ENCODE assay signal across 13 cellular contexts in genomic region chr11:86255896-86256295, GRCh38.
A peak's percentile ranks its signal among the peaks of the same experiment; 100 is the strongest.
DNase-seq lines count a peak whose midpoint lies in the region; ATAC-seq lines count a peak whose summit lies in the region.
"Had no signal": no experiment of that assay in that cellular context is flagged by ENCODE, and none has a peak within 500 bp of the region (broad histone marks: within the 10 kb centered on the region; RNA-seq: fewer than 3 reads in every experiment).

No MANE protein-coding gene starts in this region.

- ATAC-seq in GM18498 (IDR thresholded peaks at IDR 0.05; ENCODE audit: unreplicated experiment) (peak; percentile 84), GM19324 (IDR thresholded peaks at IDR 0.05; ENCODE audit: low FRiP score, unreplicated experiment) (peak; percentile 77), HG02642 (IDR thresholded peaks at IDR 0.05; ENCODE audit: poor library complexity, unreplicated experiment) (peak; percentile 91), HG03457 (IDR thresholded peaks at IDR 0.05; ENCODE audit: unreplicated experiment) (peak; percentile 61)

- DNase-seq in cortex of kidney (lab: John Stamatoyannopoulos, UW) (no peak), C1 segment of cervical spinal cord (lab: John Stamatoyannopoulos, UW) (no peak)
- no peak for DNase-seq in stimulated activated CD4-positive, alpha-beta T cell treated with anti-CD3 and anti-CD28 coated beads, Interleukin-12 subunit alpha, Interleukin-12 subunit beta, amount 100 ng/mL, for 4 hours
- no peak for DNase-seq in activated effector memory CD4-positive, alpha-beta T cell treated with Interleukin-2 at 50 U/mL for 16 hours
- DNase-seq: activated CD4-positive, alpha-beta T cell treated with anti-CD3 and anti-CD28 coated beads for 1 hour; effector memory CD4-positive, alpha-beta T cell; head of caudate nucleus; HFFc6; SJCRH30 had no signal
